8 cellular contexts compared by ENCODE assay signal in genomic region chr18:25350561-25351201, GRCh38. TPM values are rescaled to one million over a fixed set of nuclear protein-coding genes. Genes with fewer than 3 reads are reported as not detected.
DNase-seq lines count a peak whose midpoint lies in the region; ATAC-seq lines count a peak whose summit lies in the region.

No MANE protein-coding gene starts in this region.

- H3K9ac ChIP-seq in HUES48 (ENCODE audit: low read depth, low read length) = peak overlapping the region; percentile 51; the same call in 1 of the 2 replicates

- peaks cover 14% of the 10 kb centered on the region for H3K4me1 ChIP-seq in HUES48 (ENCODE audit: control insufficient read depth, insufficient read depth, low read length)

- peaks cover 73% of the 10 kb centered on the region for H3K27me3 Mint-ChIP-seq in activated T-helper 2 cell treated with anti-CD3 and anti-CD28 coated beads, Interferon-gamma antibody, Interleukin-2, Interleukin-4, amounts not matched to agents 10 μg/mL and 5 μg/mL and 100 μg/mL, durations not matched to agents 14 hours and 24 hours and 36 hours (ENCODE audit: low read depth)

- H3K4me3 ChIP-seq in HUES48 (ENCODE audit: low read depth, low read length) = peak overlapping the region; percentile 86

- H3K27ac Mint-ChIP-seq in activated T-helper 2 cell treated with anti-CD3 and anti-CD28 coated beads, Interferon-gamma antibody, Interleukin-2, Interleukin-4, amounts not matched to agents 10 μg/mL and 5 μg/mL and 100 μg/mL, durations not matched to agents 14 hours and 24 hours and 36 hours = no peak overlapping the region

- peak overlapping the region; percentile 94 for H3K27ac ChIP-seq in HUES48 (ENCODE audit: low read depth, low read length)

- H3K27me3 ChIP-seq in HUES48 (ENCODE audit: control insufficient read depth, insufficient read depth, low read length) = peaks cover 77% of the 10 kb centered on the region

- peak; percentile 6 for DNase-seq in activated gamma-delta T cell (lab: John Stamatoyannopoulos, UW)
- DNase-seq in activated gamma-delta T cell treated with Interleukin-2 at 50 U/mL for 16 hours = no peak
- no peak for DNase-seq in activated T-helper 2 cell treated with anti-CD3 and anti-CD28 coated beads, Interferon-gamma antibody, Interleukin-2, Interleukin-4, amounts not matched to agents 10 μg/mL and 5 μg/mL and 100 μg/mL, durations not matched to agents 14 hours and 24 hours and 36 hours (ENCODE audit: low spot score)
- DNase-seq in Right ventricle myocardium inferior (ENCODE audit: missing footprints) = peak; percentile 82
- peak in 48 of 56 donors; percentile 3 to 68 (median 36) for DNase-seq in nucleus accumbens (lab: John Stamatoyannopoulos, UW)
- no peak for DNase-seq in NCI-H1930 (lab: John Stamatoyannopoulos, UW)

- ATAC-seq in Right ventricle myocardium inferior = peak; percentile 53
- no peak for ATAC-seq in HG03196 (IDR thresholded peaks at IDR 0.05; ENCODE audit: unreplicated experiment)

- no peaks in the 10 kb centered on the region for H3K9me3 Mint-ChIP-seq in activated T-helper 2 cell treated with anti-CD3 and anti-CD28 coated beads, Interferon-gamma antibody, Interleukin-2, Interleukin-4, amounts not matched to agents 10 μg/mL and 5 μg/mL and 100 μg/mL, durations not matched to agents 14 hours and 24 hours and 36 hours

- peak overlapping the region; percentile 79 for H3K4me3 Mint-ChIP-seq in activated T-helper 2 cell treated with anti-CD3 and anti-CD28 coated beads, Interferon-gamma antibody, Interleukin-2, Interleukin-4, amounts not matched to agents 10 μg/mL and 5 μg/mL and 100 μg/mL, durations not matched to agents 14 hours and 24 hours and 36 hours (ENCODE audit: low read depth)

- H3K36me3 Mint-ChIP-seq in activated T-helper 2 cell treated with anti-CD3 and anti-CD28 coated beads, Interferon-gamma antibody, Interleukin-2, Interleukin-4, amounts not matched to agents 10 μg/mL and 5 μg/mL and 100 μg/mL, durations not matched to agents 14 hours and 24 hours and 36 hours (ENCODE audit: low read depth) = no peaks in the 10 kb centered on the region

- H3K9me3 ChIP-seq in HUES48 (ENCODE audit: control insufficient read depth, insufficient read depth, low read length) = no peaks in the 10 kb centered on the region

- intact Hi-C loops in activated T-helper 2 cell treated with anti-CD3 and anti-CD28 coated beads, Interferon-gamma antibody, Interleukin-2, Interleukin-4, amounts not matched to agents 10 μg/mL and 5 μg/mL and 100 μg/mL, durations not matched to agents 14 hours and 24 hours and 36 hours (cut with micrococcal nuclease) = loop anchor here (5.0 to 10.0 kb wide), 2 partner anchors 118 to 1194 kb away; partner anchors contain the start of gene KCTD1
- intact Hi-C loops in Right ventricle myocardium inferior (cut with DNase I) = loop anchor here (2.0 to 10.0 kb wide), 3 partner anchors 120 to 484 kb away; no protein-coding TSS in a partner anchor

- H3K36me3 ChIP-seq in HUES48 (ENCODE audit: control insufficient read depth, insufficient read depth, low read length) = no peaks in the 10 kb centered on the region

- peaks cover 11% of the 10 kb centered on the region for H3K4me1 Mint-ChIP-seq in activated T-helper 2 cell treated with anti-CD3 and anti-CD28 coated beads, Interferon-gamma antibody, Interleukin-2, Interleukin-4, amounts not matched to agents 10 μg/mL and 5 μg/mL and 100 μg/mL, durations not matched to agents 14 hours and 24 hours and 36 hours (ENCODE audit: low read depth)

RNA-seq across cellular contexts. Expression of gene ZNF521, which starts 1.3 kb away (rescaled TPM):
- total RNA-seq in activated T-helper 2 cell treated with anti-CD3 and anti-CD28 coated beads, Interferon-gamma antibody, Interleukin-2, Interleukin-4, amounts not matched to agents 10 μg/mL and 5 μg/mL and 100 μg/mL, durations not matched to agents 14 hours and 24 hours and 36 hours = not detected in 2 replicates
- 29.6 TPM for total RNA-seq in Right ventricle myocardium inferior

Comparison
In these comparisons a context has a peak if more than half of its experiments do, and no peak if none do; other contexts are left out.
1. DNase-seq: peak in activated gamma-delta T cell (single experiment), Right ventricle myocardium inferior (single experiment) and nucleus accumbens (48 of 56); none in activated gamma-delta T cell treated with Interleukin-2 at 50 U/mL for 16 hours (single experiment), activated T-helper 2 cell treated with anti-CD3 and anti-CD28 coated beads, Interferon-gamma antibody, Interleukin-2, Interleukin-4, amounts not matched to agents 10 μg/mL and 5 μg/mL and 100 μg/mL, durations not matched to agents 14 hours and 24 hours and 36 hours (single experiment) and NCI-H1930 (0 of 2).
2. RNA of gene ZNF521, which starts 1.3 kb away (total RNA-seq): 29.6 TPM in Right ventricle myocardium inferior (single experiment); not detected in activated T-helper 2 cell treated with anti-CD3 and anti-CD28 coated beads, Interferon-gamma antibody, Interleukin-2, Interleukin-4, amounts not matched to agents 10 μg/mL and 5 μg/mL and 100 μg/mL, durations not matched to agents 14 hours and 24 hours and 36 hours; every median in the first group is over 10 times any median in the second.